In genomic region chr17:61659437-61659836, GRCh38 we compare ENCODE assay signal across 30 cellular contexts.
"Had no signal": no experiment of that assay in that cellular context is flagged by ENCODE, and none has a peak within 500 bp of the region (broad histone marks: within the 10 kb centered on the region; RNA-seq: fewer than 3 reads in every experiment).

No MANE protein-coding gene starts in this region.

- DNase-seq: activated CD4-positive, alpha-beta memory T cell treated with anti-CD3 and anti-CD28 coated beads for 36 hours; activated CD4-positive, alpha-beta T cell treated with anti-CD3 and anti-CD28 coated beads for 36 hours; activated CD4-positive, alpha-beta T cell treated with anti-CD3 and anti-CD28 coated beads, Interleukin-2, amount 10 ng/mL, durations not matched to agents 24 days and 14 days; activated CD4-positive, CD25-positive, alpha-beta regulatory T cell; activated CD4-positive, CD25-positive, alpha-beta regulatory T cell treated with anti-CD3 and anti-CD28 coated beads, Interleukin-2, amount 50 U/mL, for 72 hours; activated CD8-positive, alpha-beta memory T cell treated with anti-CD3 and anti-CD28 coated beads, Interleukin-2, amount 10 ng/mL, durations not matched to agents 7 days and 5 days; activated CD8-positive, alpha-beta memory T cell treated with anti-CD3 and anti-CD28 coated beads, Interleukin-2, amount 50 U/mL, for 4 hours; activated CD8-positive, alpha-beta T cell treated with anti-CD3 and anti-CD28 coated beads, Interleukin-2, amount 10 ng/mL, durations not matched to agents 7 days and 5 days; activated gamma-delta T cell; activated naive CD4-positive, alpha-beta T cell; activated naive CD4-positive, alpha-beta T cell treated with anti-CD3 and anti-CD28 coated beads, Interleukin-2, amount 10 ng/mL, durations not matched to agents 7 days and 5 days; activated naive CD8-positive, alpha-beta T cell treated with anti-CD3 and anti-CD28 coated beads, Interleukin-2, amount 10 ng/mL, durations not matched to agents 7 days and 5 days; activated T-cell treated with anti-CD3 and anti-CD28 coated beads, Interleukin-2, amount 50 U/mL, for 24 hours; activated T-cell treated with anti-CD3 and anti-CD28 coated beads, Interleukin-2, amount 50 U/mL, for 72 hours; central memory CD4-positive, alpha-beta T cell; cerebellar nuclear complex; colonic mucosa; effector CD4-positive, alpha-beta T cell; effector memory CD8-positive, alpha-beta T cell; esophagus squamous epithelium; foreskin fibroblast; gastrocnemius medialis; heart right ventricle; T-helper 1 cell; T-helper 17 cell had no signal

- H3K4me3 ChIP-seq: ascending aorta, breast epithelium, cardiac muscle cell, colonic mucosa, esophagus squamous epithelium, gastrocnemius medialis, heart right ventricle had no signal

- H3K27ac ChIP-seq: ascending aorta, breast epithelium, cardiac muscle cell, colonic mucosa, epithelial cell of prostate, esophagus squamous epithelium, gastrocnemius medialis, heart right ventricle had no signal

- H3K9me3 ChIP-seq: ascending aorta, breast epithelium, colonic mucosa, esophagus squamous epithelium, gastrocnemius medialis had no signal

- H3K36me3 ChIP-seq: ascending aorta, breast epithelium, cardiac muscle cell, colonic mucosa, esophagus squamous epithelium, gastrocnemius medialis, heart right ventricle had no signal

- ATAC-seq: activated CD4-positive, alpha-beta T cell treated with anti-CD3 and anti-CD28 coated beads for 36 hours; activated CD8-positive, alpha-beta memory T cell treated with anti-CD3 and anti-CD28 coated beads, Interleukin-2, amount 10 ng/mL, durations not matched to agents 7 days and 5 days; activated CD8-positive, alpha-beta T cell treated with anti-CD3 and anti-CD28 coated beads, Interleukin-2, amount 10 ng/mL, durations not matched to agents 7 days and 5 days; activated naive CD4-positive, alpha-beta T cell treated with anti-CD3 and anti-CD28 coated beads, Interleukin-2, amount 50 U/mL, for 72 hours; activated T-cell treated with anti-CD3 and anti-CD28 coated beads, Interleukin-2, amount 50 U/mL, for 72 hours; effector memory CD8-positive, alpha-beta T cell; gastrocnemius medialis; heart right ventricle; T-helper 17 cell had no signal

- H3K27me3 ChIP-seq: ascending aorta, breast epithelium, cardiac muscle cell, colonic mucosa, esophagus squamous epithelium, gastrocnemius medialis had no signal

- H3K4me1 ChIP-seq: ascending aorta, breast epithelium, colonic mucosa, esophagus squamous epithelium, gastrocnemius medialis, heart right ventricle had no signal
